ENCODE assay signal across 24 cellular contexts in genomic region chr3:20878676-20879075, GRCh38.
DNase-seq lines count a peak whose midpoint lies in the region; TF ChIP-seq lines count a peak whose summit lies in the region.
"Had no signal": no experiment of that assay in that cellular context is flagged by ENCODE, and none has a peak within 500 bp of the region (broad histone marks: within the 10 kb centered on the region; RNA-seq: fewer than 3 reads in every experiment).

No MANE protein-coding gene starts in this region.

- H3K4me3 ChIP-seq in neural progenitor cell: no peak overlapping the region
- H3K4me3 ChIP-seq: A549; BLaER1 treated with 17β-estradiol and CSF1 and Interleukin-3, amounts not matched to agents 10 nM and 100 nM; GM23338 had no signal

- no peak overlapping the region for H3K27ac ChIP-seq in neural progenitor cell
- H3K27ac ChIP-seq: 22Rv1; A549; BLaER1 treated with 17β-estradiol and CSF1 and Interleukin-3, amounts not matched to agents 10 nM and 100 nM had no signal

- H4K20me1 ChIP-seq in neural progenitor cell (ENCODE audit: low read depth): no peaks in the 10 kb centered on the region
- H4K20me1 ChIP-seq: BLaER1 treated with 17β-estradiol and CSF1 and Interleukin-3, amounts not matched to agents 10 nM and 100 nM had no signal

- H3F3A ChIP-seq in neural progenitor cell (ENCODE audit: low read depth): peaks cover 8% of the 10 kb centered on the region

- peak; percentile 6 for DNase-seq in DMS 273 (lab: John Stamatoyannopoulos, UW; ENCODE audit: unreplicated experiment)
- no peak for DNase-seq in DMS 273 treated with DMSO at 0.1 percent for 48 hours (lab: John Stamatoyannopoulos, UW)
- DNase-seq in G401 (ENCODE audit: low spot score): peak; percentile 7
- peak; percentile 51 for DNase-seq in NCI-H524 treated with DMSO at 0.1 percent for 48 hours (lab: John Stamatoyannopoulos, UW)
- DNase-seq in neural progenitor cell (ENCODE audit: low spot score): no peak
- no peak for DNase-seq in 8988T
- no peak for DNase-seq in retina
- DNase-seq in NCI-H187 (lab: John Stamatoyannopoulos, UW): no peak
- DNase-seq: ACHN; AML-193; BE2C; Calu3; CD4-positive, alpha-beta T cell; CD8-positive, alpha-beta memory T cell; COR-L47; DMS79; EL; GF-D8; H9 had no signal

- H3K9ac ChIP-seq in neural progenitor cell: no peak overlapping the region
- H3K9ac ChIP-seq: BLaER1 treated with 17β-estradiol and CSF1 and Interleukin-3, amounts not matched to agents 10 nM and 100 nM had no signal

- H3K4me2 ChIP-seq in neural progenitor cell: peak overlapping the region; percentile 23
- H3K4me2 ChIP-seq: A549; BLaER1 treated with 17β-estradiol and CSF1 and Interleukin-3, amounts not matched to agents 10 nM and 100 nM; GM23338 had no signal

- H3K36me3 Mint-ChIP-seq in neural progenitor cell: no peaks in the 10 kb centered on the region
- H3K36me3 Mint-ChIP-seq: CD14-positive monocyte; CD8-positive, alpha-beta memory T cell had no signal

- H3K36me3 ChIP-seq in neural progenitor cell: no peaks in the 10 kb centered on the region
- H3K36me3 ChIP-seq: BE2C; BLaER1 treated with 17β-estradiol and CSF1 and Interleukin-3, amounts not matched to agents 10 nM and 100 nM had no signal

- peaks cover 5% of the 10 kb centered on the region for H3K4me1 Mint-ChIP-seq in neural progenitor cell
- H3K4me1 Mint-ChIP-seq: CD14-positive monocyte; CD8-positive, alpha-beta memory T cell; GM23338 had no signal

- in situ Hi-C loops in G401 (cut with HindIII; ENCODE audit: low sequenced_read_pairs): no loop called here

- no peaks in the 10 kb centered on the region for H3K9me3 ChIP-seq in neural progenitor cell (ENCODE audit: low read depth)
- H3K9me3 ChIP-seq: A549, BE2C had no signal

- no peaks in the 10 kb centered on the region for H3K27me3 ChIP-seq in neural progenitor cell
- H3K27me3 ChIP-seq: BE2C; BLaER1 treated with 17β-estradiol and CSF1 and Interleukin-3, amounts not matched to agents 10 nM and 100 nM had no signal

- TF ChIP-seq CTCF in neural progenitor cell (IDR thresholded peaks at IDR 0.05): no peak

- no peaks in the 10 kb centered on the region for H3K27me3 Mint-ChIP-seq in neural progenitor cell (ENCODE audit: insufficient read depth, low read depth)
- H3K27me3 Mint-ChIP-seq: CD4-positive, alpha-beta T cell had no signal

- H2AFZ ChIP-seq in neural progenitor cell (replicated peaks): no peak overlapping the region
- H2AFZ ChIP-seq: GM23338 had no signal

- H3K79me2 ChIP-seq in neural progenitor cell (ENCODE audit: low read depth): no peaks in the 10 kb centered on the region

- no peak overlapping the region for H3K4me3 Mint-ChIP-seq in neural progenitor cell
- H3K4me3 Mint-ChIP-seq: CD14-positive monocyte; CD4-positive, alpha-beta T cell; CD8-positive, alpha-beta memory T cell; GM23338; H9 had no signal

- H3K4me1 ChIP-seq in neural progenitor cell: peaks cover 8% of the 10 kb centered on the region
- H3K4me1 ChIP-seq: A549; BE2C; BLaER1 treated with 17β-estradiol and CSF1 and Interleukin-3, amounts not matched to agents 10 nM and 100 nM had no signal

- no peak overlapping the region for H3K27ac Mint-ChIP-seq in neural progenitor cell
- H3K27ac Mint-ChIP-seq: CD14-positive monocyte; CD4-positive, alpha-beta T cell; CD8-positive, alpha-beta memory T cell; GM23338; H9 had no signal

- peaks cover 4% of the 10 kb centered on the region for H3K9me3 Mint-ChIP-seq in neural progenitor cell

Comparison
In these comparisons a context has a peak if more than half of its experiments do, and no peak if none do; other contexts are left out.
1. DNase-seq: peak in DMS 273 (single experiment), G401 (single experiment) and NCI-H524 treated with DMSO at 0.1 percent for 48 hours (single experiment); none in DMS 273 treated with DMSO at 0.1 percent for 48 hours (single experiment), neural progenitor cell (single experiment), 8988T (single experiment), retina (single experiment) and NCI-H187 (0 of 2).